In genomic region chr7:152760384-152761115, GRCh38 we compare ENCODE assay signal across 9 cellular contexts. TPM values are rescaled to one million over a fixed set of nuclear protein-coding genes. Genes with fewer than 3 reads are reported as not detected.
DNase-seq lines count a peak whose midpoint lies in the region; ATAC-seq, FAIRE-seq and TF ChIP-seq lines count a peak whose summit lies in the region.
"Had no signal": no experiment of that assay in that cellular context is flagged by ENCODE, and none has a peak within 500 bp of the region (broad histone marks: within the 10 kb centered on the region; RNA-seq: fewer than 3 reads in every experiment).

No MANE protein-coding gene starts in this region.

- peak overlapping the region; percentile 86 for H3K4me3 Mint-ChIP-seq in WTC11
- H3K4me3 Mint-ChIP-seq in glutamatergic neuron (ENCODE audit: unreplicated experiment), result peak overlapping the region; percentile 93

- H3K27ac Mint-ChIP-seq in WTC11 (peak overlapping the region; percentile 20), glutamatergic neuron (ENCODE audit: unreplicated experiment) (peak overlapping the region; percentile 34)

- H3K27ac ChIP-seq in spleen, result peak overlapping the region in 7 of 8 donors; percentile 81 to 94 (median 91)

- peaks cover 22% of the 10 kb centered on the region for H3K4me1 Mint-ChIP-seq in WTC11
- peaks cover 13% of the 10 kb centered on the region for H3K4me1 Mint-ChIP-seq in glutamatergic neuron (ENCODE audit: low read depth, unreplicated experiment)

- H3K27me3 Mint-ChIP-seq in WTC11 (ENCODE audit: low read depth) (no peaks in the 10 kb centered on the region; the same call in 1 of the 2 replicates), glutamatergic neuron (ENCODE audit: unreplicated experiment) (no peaks in the 10 kb centered on the region)

- intact Hi-C loops in spleen (cut with DNase I; ENCODE audit: low total_unique reads), result no loop called here

- 14 to 22% (median 16%) methylated on average over 14 of the region's 14 CpGs for WGBS in spleen, 5 donors

- POLR2A ChIA-PET in WTC11 (lab: Charles Lee), result interaction anchor here (0.6 kb wide), 1 partner anchor 88 kb away, joined by 3 read pairs; no protein-coding TSS in a partner anchor

- CTCF ChIA-PET in WTC11 (lab: Charles Lee), result no interaction called here

- H3K9me3 Mint-ChIP-seq in WTC11, result no peaks in the 10 kb centered on the region
- peaks cover 5% of the 10 kb centered on the region for H3K9me3 Mint-ChIP-seq in glutamatergic neuron (ENCODE audit: unreplicated experiment)

- peaks cover 13 to 29% (median 18%) of the 10 kb centered on the region in 6 donors for H3K4me1 ChIP-seq in spleen

- ATAC-seq in HG03378 (IDR thresholded peaks at IDR 0.05; ENCODE audit: unreplicated experiment) (peak; percentile 17), WTC11 (no peak), GM21576 (IDR thresholded peaks at IDR 0.05; ENCODE audit: unreplicated experiment) (no peak)

- H3K36me3 Mint-ChIP-seq in WTC11 (no peaks in the 10 kb centered on the region), glutamatergic neuron (ENCODE audit: unreplicated experiment) (no peaks in the 10 kb centered on the region)

- H3K36me3 ChIP-seq in spleen, result no peaks in the 10 kb centered on the region

- H3K9me3 ChIP-seq in spleen, result no peaks in the 10 kb centered on the region

- DNase-seq in ELF-1 (ENCODE audit: low read depth, low spot score), result peak; percentile 49
- DNase-seq in WTC11 (ENCODE audit: low spot score), result no peak
- no peak for DNase-seq in glutamatergic neuron
- DNase-seq in spleen, result no peak
- no peak for DNase-seq in frontal cortex (ENCODE audit: low spot score in 2 of 2)
- no peak for DNase-seq in GM03348 (ENCODE audit: low spot score)

- TF ChIP-seq CTCF in WTC11 (IDR thresholded peaks at IDR 0.05) (no peak), glutamatergic neuron (IDR thresholded peaks at IDR 0.05; ENCODE audit: partially characterized antibody, unreplicated experiment) (no peak), spleen (IDR thresholded peaks at IDR 0.05 in 8 of 11, conservative IDR thresholded peaks at IDR 0.05 in 3 of 11) (no peak)

- H3K4me3 ChIP-seq in spleen, result peak overlapping the region; percentile 76 to 97 (median 87)

- no peak for TF ChIP-seq POLR2A in spleen (IDR thresholded peaks at IDR 0.05)

- FAIRE-seq in frontal cortex (lab: Jason Lieb, UNC), result no peak
- FAIRE-seq: TTC549 had no signal

- no peaks in the 10 kb centered on the region for H3K27me3 ChIP-seq in spleen (replicated peaks in 1 of 7)

TF ChIP-seq in WTC11, 78 proteins besides CTCF, POLR2A, EP300 and RAD21:
- TF ChIP-seq NFYB (CRISPR knock-in tag; conservative IDR thresholded peaks at IDR 0.05; ENCODE audit: low read depth), result no peak
- TF ChIP-seq USF2 (CRISPR knock-in tag; IDR thresholded peaks at IDR 0.05), result no peak
- TF ChIP-seq FOXJ3 (CRISPR knock-in tag; IDR thresholded peaks at IDR 0.05; ENCODE audit: borderline replicate concordance), result no peak
- TF ChIP-seq, protein P1, sequence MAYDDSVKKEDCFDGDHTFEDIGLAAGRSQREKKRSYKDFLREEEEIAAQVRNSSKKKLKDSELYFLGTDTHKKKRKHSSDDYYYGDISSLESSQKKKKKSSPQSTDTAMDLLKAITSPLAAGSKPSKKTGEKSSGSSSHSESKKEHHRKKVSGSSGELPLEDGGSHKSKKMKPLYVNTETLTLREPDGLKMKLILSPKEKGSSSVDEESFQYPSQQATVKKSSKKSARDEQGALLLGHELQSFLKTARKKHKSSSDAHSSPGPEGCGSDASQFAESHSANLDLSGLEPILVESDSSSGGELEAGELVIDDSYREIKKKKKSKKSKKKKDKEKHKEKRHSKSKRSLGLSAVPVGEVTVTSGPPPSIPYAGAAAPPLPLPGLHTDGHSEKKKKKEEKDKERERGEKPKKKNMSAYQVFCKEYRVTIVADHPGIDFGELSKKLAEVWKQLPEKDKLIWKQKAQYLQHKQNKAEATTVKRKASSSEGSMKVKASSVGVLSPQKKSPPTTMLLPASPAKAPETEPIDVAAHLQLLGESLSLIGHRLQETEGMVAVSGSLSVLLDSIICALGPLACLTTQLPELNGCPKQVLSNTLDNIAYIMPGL (CRISPR knock-in tag; IDR thresholded peaks at IDR 0.05), result no peak
- TF ChIP-seq GRHL2 (CRISPR knock-in tag; IDR thresholded peaks at IDR 0.05; ENCODE audit: insufficient replicate concordance, severe bottlenecking), result no peak
- no peak for TF ChIP-seq TEAD4 (CRISPR knock-in tag; IDR thresholded peaks at IDR 0.05)
- TF ChIP-seq, protein P2, sequence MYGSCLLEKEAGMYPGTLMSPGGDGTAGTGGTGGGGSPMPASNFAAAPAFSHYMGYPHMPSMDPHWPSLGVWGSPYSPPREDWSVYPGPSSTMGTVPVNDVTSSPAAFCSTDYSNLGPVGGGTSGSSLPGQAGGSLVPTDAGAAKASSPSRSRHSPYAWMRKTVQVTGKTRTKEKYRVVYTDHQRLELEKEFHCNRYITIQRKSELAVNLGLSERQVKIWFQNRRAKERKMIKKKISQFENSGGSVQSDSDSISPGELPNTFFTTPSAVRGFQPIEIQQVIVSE (CRISPR knock-in tag; IDR thresholded peaks at IDR 0.05; ENCODE audit: borderline replicate concordance), result no peak
- no peak for TF ChIP-seq IRF2 (CRISPR knock-in tag; IDR thresholded peaks at IDR 0.05; ENCODE audit: borderline replicate concordance, low read depth)
- no peak for TF ChIP-seq NFE2L1 (CRISPR knock-in tag; IDR thresholded peaks at IDR 0.05)
- no peak for TF ChIP-seq ATF2 (CRISPR knock-in tag; IDR thresholded peaks at IDR 0.05; ENCODE audit: borderline replicate concordance, low read depth)
- no peak for TF ChIP-seq CREB1 (CRISPR knock-in tag; IDR thresholded peaks at IDR 0.05)
- TF ChIP-seq, protein P3, sequence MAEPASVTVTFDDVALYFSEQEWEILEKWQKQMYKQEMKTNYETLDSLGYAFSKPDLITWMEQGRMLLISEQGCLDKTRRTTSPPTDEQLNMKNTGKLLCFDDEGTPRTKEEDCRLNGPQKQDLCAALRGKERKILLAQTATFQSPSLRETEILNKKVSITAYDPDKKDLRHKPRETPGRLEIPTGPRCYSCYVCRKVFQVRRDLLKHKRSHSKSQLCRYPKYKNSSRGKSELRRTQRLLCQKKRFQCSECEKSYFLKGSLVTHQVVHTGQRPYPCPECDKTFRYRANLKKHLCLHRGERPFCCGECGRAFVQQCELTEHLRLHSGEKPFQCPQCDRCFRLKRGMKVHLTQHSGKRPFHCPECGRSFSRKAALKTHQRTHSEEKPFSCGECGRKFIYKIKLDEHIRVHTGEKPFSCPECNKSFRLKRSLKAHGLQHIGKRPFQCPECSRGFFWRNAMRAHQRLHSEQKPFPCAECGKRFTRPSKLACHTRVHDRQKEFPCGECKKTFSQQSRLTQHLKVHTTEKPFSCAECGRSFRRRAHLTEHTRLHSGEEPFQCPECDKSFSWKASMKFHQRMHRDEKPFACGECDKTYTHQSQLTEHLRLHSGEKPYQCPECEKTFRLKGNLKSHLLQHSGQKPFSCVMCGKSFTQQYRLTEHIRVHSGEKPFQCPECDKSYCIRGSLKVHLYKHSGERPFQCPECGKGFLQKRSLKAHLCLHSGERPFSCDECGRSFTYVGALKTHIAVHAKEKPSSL (CRISPR knock-in tag; conservative IDR thresholded peaks at IDR 0.05), result no peak
- TF ChIP-seq, protein P4, sequence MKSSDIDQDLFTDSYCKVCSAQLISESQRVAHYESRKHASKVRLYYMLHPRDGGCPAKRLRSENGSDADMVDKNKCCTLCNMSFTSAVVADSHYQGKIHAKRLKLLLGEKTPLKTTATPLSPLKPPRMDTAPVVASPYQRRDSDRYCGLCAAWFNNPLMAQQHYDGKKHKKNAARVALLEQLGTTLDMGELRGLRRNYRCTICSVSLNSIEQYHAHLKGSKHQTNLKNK (CRISPR knock-in tag; IDR thresholded peaks at IDR 0.05), result no peak
- no peak for TF ChIP-seq PRRX2 (CRISPR knock-in tag; IDR thresholded peaks at IDR 0.05)
- TF ChIP-seq, protein P5, sequence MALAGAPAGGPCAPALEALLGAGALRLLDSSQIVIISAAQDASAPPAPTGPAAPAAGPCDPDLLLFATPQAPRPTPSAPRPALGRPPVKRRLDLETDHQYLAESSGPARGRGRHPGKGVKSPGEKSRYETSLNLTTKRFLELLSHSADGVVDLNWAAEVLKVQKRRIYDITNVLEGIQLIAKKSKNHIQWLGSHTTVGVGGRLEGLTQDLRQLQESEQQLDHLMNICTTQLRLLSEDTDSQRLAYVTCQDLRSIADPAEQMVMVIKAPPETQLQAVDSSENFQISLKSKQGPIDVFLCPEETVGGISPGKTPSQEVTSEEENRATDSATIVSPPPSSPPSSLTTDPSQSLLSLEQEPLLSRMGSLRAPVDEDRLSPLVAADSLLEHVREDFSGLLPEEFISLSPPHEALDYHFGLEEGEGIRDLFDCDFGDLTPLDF (CRISPR knock-in tag; IDR thresholded peaks at IDR 0.05), result no peak
- TF ChIP-seq ZBTB21 (CRISPR knock-in tag; IDR thresholded peaks at IDR 0.05; ENCODE audit: borderline replicate concordance), result no peak
- TF ChIP-seq TP53 (CRISPR knock-in tag; IDR thresholded peaks at IDR 0.05), result no peak
- no peak for TF ChIP-seq ZNF219 (CRISPR knock-in tag; IDR thresholded peaks at IDR 0.05; ENCODE audit: borderline replicate concordance)
TF ChIP-seq in WTC11: peak in this region for 0.

RNA-seq across cellular contexts. Expression of gene ACTR3B, which starts 1.0 kb away (rescaled TPM):
- total RNA-seq in WTC11 (2021) (28.2 to 31.5 TPM (median 29.3 TPM) in 3 replicates), glutamatergic neuron (ENCODE audit: unreplicated experiment) (10.4 TPM), spleen (10 to 100 TPM in 3 of 7 donors, 1 to 10 TPM in 4; 3.9 to 12.5 (median 8.8) TPM), frontal cortex (65.2 TPM)
- polyA plus RNA-seq in spleen, result 1 to 10 TPM; 4.1 to 4.6 (median 4.2) TPM
